ENCODE assay signal across 9 cellular contexts in genomic region chr12:108333898-108334699, GRCh38. TPM values are rescaled to one million over a fixed set of nuclear protein-coding genes. Genes with fewer than 3 reads are reported as not detected.
DNase-seq lines count a peak whose midpoint lies in the region; ATAC-seq and TF ChIP-seq lines count a peak whose summit lies in the region.
"Had no signal": no experiment of that assay in that cellular context is flagged by ENCODE, and none has a peak within 500 bp of the region (broad histone marks: within the 10 kb centered on the region; RNA-seq: fewer than 3 reads in every experiment).

No MANE protein-coding gene starts in this region.

- H2AFZ ChIP-seq in osteoblast (ENCODE audit: low read length), result no peak overlapping the region

- peak overlapping the region; percentile 58 for H3K27ac ChIP-seq in osteoblast (ENCODE audit: low read depth, low read length)

- H3K27me3 ChIP-seq in osteoblast (ENCODE audit: insufficient read depth, low read length), result no peaks in the 10 kb centered on the region
- H3K27me3 ChIP-seq in BE2C, result no peaks in the 10 kb centered on the region

- no peaks in the 10 kb centered on the region for H4K20me1 ChIP-seq in osteoblast (ENCODE audit: insufficient read depth, low read length)

- H3K4me3 ChIP-seq in astrocyte of the spinal cord (ENCODE audit: low read depth, low read length) (no peak overlapping the region), osteoblast (ENCODE audit: insufficient read depth, low read length) (no peak overlapping the region), BE2C (ENCODE audit: low read depth, low read length) (no peak overlapping the region)

- H3K9me3 ChIP-seq in osteoblast (ENCODE audit: low read depth, low read length) (peaks cover 1% of the 10 kb centered on the region), BE2C (no peaks in the 10 kb centered on the region)

- in situ Hi-C loops in GM13977 (cut with MboI; ENCODE audit: low pct_unique_long_range_greater_than_20kb, low sequenced_read_pairs, unreplicated experiment), result no loop called here
- in situ Hi-C loops in astrocyte of the spinal cord (cut with HindIII; ENCODE audit: low sequenced_read_pairs), result no loop called here

- peaks cover 4% of the 10 kb centered on the region for H3K79me2 ChIP-seq in osteoblast (ENCODE audit: insufficient read depth, low read length)

- peaks cover 12% of the 10 kb centered on the region for H3K36me3 ChIP-seq in osteoblast (ENCODE audit: insufficient read depth, low read length)
- no peaks in the 10 kb centered on the region for H3K36me3 ChIP-seq in BE2C

- DNase-seq in GM13977 (ENCODE audit: low spot score), result peak; percentile 60
- peak; percentile 47 for DNase-seq in astrocyte of the spinal cord (ENCODE audit: low read depth, low spot score)
- DNase-seq in osteoblast (ENCODE audit: insufficient read length, low spot score, missing footprints), result peak; percentile 84
- no peak for DNase-seq in BE2C
- no peak for DNase-seq in activated effector memory CD4-positive, alpha-beta T cell treated with anti-CD3 and anti-CD28 coated beads, Interleukin-2, amount 50 U/mL, for 16 hours
- DNase-seq in GOT3 (lab: John Stamatoyannopoulos, UW), result no peak
- DNase-seq: effector memory CD4-positive, alpha-beta T cell had no signal

- no peak for TF ChIP-seq CTCF in GM13977 (IDR thresholded peaks at IDR 0.05; ENCODE audit: extremely low read depth, insufficient read depth, missing control alignments)
- TF ChIP-seq CTCF in astrocyte of the spinal cord (IDR thresholded peaks at IDR 0.05; ENCODE audit: low read depth, low read length), result no peak
- TF ChIP-seq CTCF in osteoblast (IDR thresholded peaks at IDR 0.05; ENCODE audit: extremely low read depth, low read depth, low read length), result no peak
- TF ChIP-seq CTCF in BE2C (IDR thresholded peaks at IDR 0.05; ENCODE audit: low read depth, low read length), result no peak

- peak; percentile 33 for ATAC-seq in HG02623 (IDR thresholded peaks at IDR 0.05; ENCODE audit: unreplicated experiment)
- ATAC-seq in HG03135 (IDR thresholded peaks at IDR 0.05; ENCODE audit: unreplicated experiment), result no peak

- H3K4me1 ChIP-seq in osteoblast (ENCODE audit: insufficient read depth, low read length) (peaks cover 36% of the 10 kb centered on the region), BE2C (peaks cover 11% of the 10 kb centered on the region)

- no peak overlapping the region for H3K4me2 ChIP-seq in osteoblast (ENCODE audit: insufficient read depth, low read length)

RNA-seq across cellular contexts. Expression of gene CMKLR1, which starts 5.0 kb away (rescaled TPM):
- 6.8 and 9.8 TPM in 2 replicates for total RNA-seq in osteoblast
- 0.36 TPM for polyA plus RNA-seq in BE2C (2012; ENCODE audit: insufficient read depth, insufficient read length, low read depth)

Comparison
In these comparisons a context has a peak if more than half of its experiments do, and no peak if none do; other contexts are left out.
1. DNase-seq: peak in GM13977 (single experiment), astrocyte of the spinal cord (single experiment) and osteoblast (single experiment); none in BE2C (single experiment), activated effector memory CD4-positive, alpha-beta T cell treated with anti-CD3 and anti-CD28 coated beads, Interleukin-2, amount 50 U/mL, for 16 hours (single experiment) and GOT3 (single experiment).